14 cellular contexts compared by ENCODE assay signal in the genomic region with DNA sequence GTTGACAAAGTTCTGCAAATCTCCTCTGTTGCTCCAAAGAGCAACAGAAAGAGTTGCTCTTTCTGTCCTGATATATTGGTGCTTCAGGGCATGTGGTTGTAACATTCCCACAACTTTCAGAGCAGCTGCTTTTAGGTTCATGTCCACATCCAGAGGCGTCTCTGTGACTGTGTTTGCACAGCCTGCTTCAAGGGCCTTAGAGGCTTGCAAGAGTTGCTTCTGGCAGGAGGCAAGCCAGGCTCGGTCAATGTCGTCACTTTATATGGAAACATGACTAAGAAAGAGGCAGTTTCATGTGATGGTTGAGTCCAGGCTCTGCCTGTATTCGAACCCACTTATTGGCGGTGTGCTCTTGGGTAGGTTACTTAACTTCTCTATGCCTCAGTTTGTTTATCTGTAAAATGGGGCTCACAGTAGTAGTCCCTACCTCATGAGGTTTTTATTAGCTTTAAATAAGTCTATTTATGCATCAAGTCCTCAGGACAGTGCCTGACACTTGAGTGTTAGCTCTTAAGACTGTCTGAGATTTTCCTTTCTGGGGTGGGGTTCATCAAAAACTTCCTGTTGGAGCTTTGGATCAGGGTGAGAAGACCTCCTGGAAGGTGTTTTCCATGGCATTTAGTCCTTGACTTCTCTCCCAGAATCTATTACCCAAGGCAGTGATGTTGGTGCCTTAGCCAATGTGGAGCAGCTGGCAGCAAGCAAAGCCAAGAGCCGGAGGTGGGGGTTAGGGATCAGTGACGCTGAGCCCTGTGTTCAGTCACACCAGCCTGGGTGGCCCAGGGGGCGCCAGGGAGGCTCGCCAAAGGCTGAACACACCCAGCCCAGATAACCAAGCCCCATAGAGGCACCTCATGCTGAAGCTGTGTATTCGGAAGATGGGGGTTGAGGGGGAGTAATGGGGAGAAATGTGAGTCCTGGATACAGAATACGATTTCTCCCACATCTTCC. TPM values are rescaled to one million over a fixed set of nuclear protein-coding genes. Genes with fewer than 3 reads are reported as not detected.
DNase-seq lines count a peak whose midpoint lies in the region; ATAC-seq and TF ChIP-seq lines count a peak whose summit lies in the region.
"Had no signal": no experiment of that assay in that cellular context is flagged by ENCODE, and none has a peak within 500 bp of the region (broad histone marks: within the 10 kb centered on the region; RNA-seq: fewer than 3 reads in every experiment).

No MANE protein-coding gene starts in this region.

- H3K4me3 ChIP-seq in A673 (ENCODE audit: low read depth, low read length, poor library complexity, severe bottlenecking) (no peak overlapping the region), endodermal cell (ENCODE audit: low read length) (no peak overlapping the region), uterus (no peak overlapping the region)
- H3K4me3 ChIP-seq: tibial nerve had no signal

- peak; percentile 43; the same call in 1 of the 2 replicates for TF ChIP-seq CTCF in A673 (conservative IDR thresholded peaks at IDR 0.05; ENCODE audit: low read depth, low read length)
- TF ChIP-seq CTCF in GM12872 (IDR thresholded peaks at IDR 0.05; ENCODE audit: insufficient read depth, low read depth, low read length): peak; percentile 36; the same call in 2 of the 3 replicates
- peak; percentile 75 for TF ChIP-seq CTCF in endodermal cell (conservative IDR thresholded peaks at IDR 0.05)
- TF ChIP-seq CTCF in uterus (IDR thresholded peaks at IDR 0.05): no peak

- BruUV-seq in A673 (replicated peaks; lab: Mats Ljungman, UMichigan): no TSS peak

- H3K9me3 ChIP-seq in A673 (ENCODE audit: low read depth, low read length, poor library complexity, severe bottlenecking) (no peaks in the 10 kb centered on the region), endodermal cell (ENCODE audit: control insufficient read depth, low read length) (no peaks in the 10 kb centered on the region), uterus (no peaks in the 10 kb centered on the region)
- H3K9me3 ChIP-seq: tibial nerve had no signal

- no peaks in the 10 kb centered on the region for H3K9me3 Mint-ChIP-seq in endodermal cell
- H3K9me3 Mint-ChIP-seq: CD4-positive, CD25-positive, alpha-beta regulatory T cell; effector memory CD8-positive, alpha-beta T cell had no signal

- intact Hi-C loops in A673 (cut with micrococcal nuclease; ENCODE audit: unreplicated experiment) (no loop called here), uterus (cut with DNase I; ENCODE audit: low total_unique reads) (no loop called here), left ventricle myocardium superior (cut with micrococcal nuclease) (no loop called here)

- no peak overlapping the region for H3K4me3 Mint-ChIP-seq in endodermal cell
- H3K4me3 Mint-ChIP-seq: CD4-positive, CD25-positive, alpha-beta regulatory T cell had no signal

- no peaks in the 10 kb centered on the region for H3K4me1 ChIP-seq in A673 (ENCODE audit: insufficient read depth, low read length, poor library complexity, severe bottlenecking)
- no peaks in the 10 kb centered on the region for H3K4me1 ChIP-seq in endodermal cell (ENCODE audit: control insufficient read depth, insufficient read depth, low read length)
- H3K4me1 ChIP-seq in uterus: no peaks in the 10 kb centered on the region
- H3K4me1 ChIP-seq: tibial nerve had no signal

- 73 to 88% methylated on average over 5 to 9 of the region's 11 CpGs for WGBS in endodermal cell (ENCODE audit: insufficient coverage in 1 of 2, insufficient read length in 1 of 2), 2 experiments

- no peaks in the 10 kb centered on the region for H3K36me3 ChIP-seq in A673 (ENCODE audit: insufficient read depth, low read length, poor library complexity, severe bottlenecking)
- no peaks in the 10 kb centered on the region for H3K36me3 ChIP-seq in endodermal cell (ENCODE audit: control insufficient read depth, insufficient read depth, low read length)
- no peaks in the 10 kb centered on the region for H3K36me3 ChIP-seq in uterus
- H3K36me3 ChIP-seq: tibial nerve had no signal

- CTCF ChIA-PET in A673 (lab: Charles Lee): interaction anchor here (1.2 kb wide), 1 partner anchor 167 kb away, joined by 3 read pairs; no protein-coding TSS in a partner anchor

- no peaks in the 10 kb centered on the region for H3K4me1 Mint-ChIP-seq in endodermal cell

- no peak overlapping the region for H3K27ac Mint-ChIP-seq in endodermal cell
- H3K27ac Mint-ChIP-seq: CD4-positive, CD25-positive, alpha-beta regulatory T cell had no signal

- H3K27me3 ChIP-seq in A673 (replicated peaks; ENCODE audit: insufficient read depth, low read depth, low read length, poor library complexity) (no peaks in the 10 kb centered on the region), endodermal cell (ENCODE audit: control insufficient read depth, insufficient read depth, low read length, poor library complexity, severe bottlenecking) (no peaks in the 10 kb centered on the region), uterus (no peaks in the 10 kb centered on the region)

- H3K27ac ChIP-seq in A673 (ENCODE audit: low read depth, low read length, poor library complexity, severe bottlenecking) (no peak overlapping the region), endodermal cell (ENCODE audit: low read depth, low read length) (no peak overlapping the region), uterus (no peak overlapping the region)
- H3K27ac ChIP-seq: tibial nerve had no signal

- peaks cover 35% of the 10 kb centered on the region for H3K27me3 Mint-ChIP-seq in endodermal cell (ENCODE audit: insufficient read depth)

- peak; percentile 41 for DNase-seq in A673 (ENCODE audit: low spot score)
- DNase-seq in NCI-H524 (lab: John Stamatoyannopoulos, UW): peak; percentile 36 to 88
- peak; percentile 90 for DNase-seq in endodermal cell
- no peak for DNase-seq in uterus
- DNase-seq in DMS79 (lab: John Stamatoyannopoulos, UW): no peak
- no peak for DNase-seq in left ventricle myocardium superior
- DNase-seq: activated gamma-delta T cell; effector memory CD8-positive, alpha-beta T cell; stimulated activated CD4-positive, alpha-beta T cell treated with anti-CD3 and anti-CD28 coated beads, Interleukin-4, amount 100 ng/mL, for 4 hours had no signal

- H3K9ac ChIP-seq in endodermal cell (ENCODE audit: extremely low read depth, low read length, poor library complexity, severe bottlenecking): no peak overlapping the region

- POLR2A ChIA-PET in A673 (lab: Charles Lee; ENCODE audit: low non-redundant PET): no interaction called here

- ATAC-seq in GM19463 (IDR thresholded peaks at IDR 0.05; ENCODE audit: unreplicated experiment) (no peak), left ventricle myocardium superior (no peak)
- ATAC-seq: effector memory CD8-positive, alpha-beta T cell had no signal

- no peak for TF ChIP-seq POLR2A in uterus (IDR thresholded peaks at IDR 0.05)

- no peaks in the 10 kb centered on the region for H3K36me3 Mint-ChIP-seq in endodermal cell (ENCODE audit: low read depth)
- H3K36me3 Mint-ChIP-seq: CD4-positive, CD25-positive, alpha-beta regulatory T cell had no signal

RNA-seq across cellular contexts. Expression of gene LHX4, which starts 18.9 kb away (rescaled TPM):
- total RNA-seq in A673 (2021) (0.07 TPM in 1 of 2 replicates, not detected in the other), endodermal cell (not detected), uterus (not detected), left ventricle myocardium superior (not detected)
- polyA plus RNA-seq in endodermal cell (2013, experiment 1 of 2): 0.43 TPM
- polyA plus RNA-seq in endodermal cell (2013, experiment 2 of 2): 0.08 TPM
- total RNA-seq: CD4-positive, CD25-positive, alpha-beta regulatory T cell; tibial nerve had no signal
- polyA plus RNA-seq: neural cell had no signal

Comparison
In these comparisons a context has a peak if more than half of its experiments do, and no peak if none do; other contexts are left out.
1. DNase-seq: peak in A673 (single experiment), NCI-H524 (2 of 2) and endodermal cell (single experiment); none in uterus (0 of 2), DMS79 (single experiment) and left ventricle myocardium superior (single experiment).
2. CTCF ChIP-seq: peak in A673 (single experiment), GM12872 (single experiment) and endodermal cell (single experiment); none in uterus (0 of 4).